25 cellular contexts compared by ENCODE assay signal in genomic region chr19:15397782-15398181, GRCh38. TPM values are rescaled to one million over a fixed set of nuclear protein-coding genes. Genes with fewer than 3 reads are reported as not detected.
DNase-seq lines count a peak whose midpoint lies in the region; ATAC-seq and TF ChIP-seq lines count a peak whose summit lies in the region.
"Had no signal": no experiment of that assay in that cellular context is flagged by ENCODE, and none has a peak within 500 bp of the region (broad histone marks: within the 10 kb centered on the region; RNA-seq: fewer than 3 reads in every experiment).

No MANE protein-coding gene starts in this region.

- H2AK5ac ChIP-seq in neuronal stem cell (ENCODE audit: low read depth, low read length) = no peak overlapping the region

- H3K14ac ChIP-seq in neuronal stem cell (ENCODE audit: low read length) = no peak overlapping the region

- H3K27ac ChIP-seq in neuronal stem cell (replicated peaks; ENCODE audit: low read length) = no peak overlapping the region
- H3K27ac ChIP-seq in effector memory CD4-positive, alpha-beta T cell (ENCODE audit: insufficient read depth, low read length, poor library complexity, severe bottlenecking) = no peak overlapping the region
- H3K27ac ChIP-seq: A549 had no signal

- TF ChIP-seq CTCF in GM10266 (IDR thresholded peaks at IDR 0.05; ENCODE audit: control insufficient read depth, insufficient read depth, low read depth, missing control alignments) (no peak), glutamatergic neuron (IDR thresholded peaks at IDR 0.05; ENCODE audit: partially characterized antibody, unreplicated experiment) (no peak)

- H3K4me3 ChIP-seq in neuronal stem cell (ENCODE audit: low read length in 2 of 2) = no peak overlapping the region
- no peak overlapping the region for H3K4me3 ChIP-seq in effector memory CD4-positive, alpha-beta T cell (ENCODE audit: insufficient read depth, low read depth, low read length, poor library complexity, severe bottlenecking)
- H3K4me3 ChIP-seq: A549, GM23338, HAP-1 had no signal

- CTCF ChIA-PET in activated naive CD4-positive, alpha-beta T cell treated with anti-CD3 and anti-CD28 coated beads for 36 hours (lab: Charles Lee) = interaction anchor here (0.5 kb wide), 1 partner anchor 56 kb away, joined by 3 read pairs; no protein-coding TSS in a partner anchor

- H3K9me3 ChIP-seq in neuronal stem cell (replicated peaks in 1 of 2; ENCODE audit: control insufficient read depth in 2 of 2, insufficient read depth in 1 of 2, low read depth in 1 of 2, low read length in 2 of 2) = no peaks in the 10 kb centered on the region
- H3K9me3 ChIP-seq in effector memory CD4-positive, alpha-beta T cell (ENCODE audit: control insufficient read depth, low read length) = no peaks in the 10 kb centered on the region
- H3K9me3 ChIP-seq: A549, HAP-1 had no signal

- H3K4me1 ChIP-seq in neuronal stem cell (ENCODE audit: control insufficient read depth in 2 of 2, insufficient read depth in 1 of 2, low read depth in 1 of 2, low read length in 2 of 2) = no peaks in the 10 kb centered on the region
- no peaks in the 10 kb centered on the region for H3K4me1 ChIP-seq in effector memory CD4-positive, alpha-beta T cell (ENCODE audit: control insufficient read depth, insufficient read depth, low read length, poor library complexity, severe bottlenecking)
- H3K4me1 ChIP-seq: HAP-1 had no signal

- peak overlapping the region; percentile 25 for H3K27ac Mint-ChIP-seq in glutamatergic neuron (ENCODE audit: unreplicated experiment)
- peak overlapping the region; percentile 38 for H3K27ac Mint-ChIP-seq in stimulated activated naive B cell treated with anti-CD40 and anti-IgM and Interleukin-4, amounts not matched to agents 10 μg/mL and 1 μg/mL and 100 μg/mL, for 72 hours
- no peak overlapping the region for H3K27ac Mint-ChIP-seq in activated naive CD4-positive, alpha-beta T cell treated with anti-CD3 and anti-CD28 coated beads for 36 hours
- H3K27ac Mint-ChIP-seq: GM23338 had no signal

- H3K4ac ChIP-seq in neuronal stem cell (ENCODE audit: low read length) = no peak overlapping the region

- intact Hi-C loops in activated naive CD4-positive, alpha-beta T cell treated with anti-CD3 and anti-CD28 coated beads for 36 hours (cut with micrococcal nuclease) = no loop called here

- no peak overlapping the region for H2BK120ac ChIP-seq in neuronal stem cell (ENCODE audit: low read depth, low read length)

- H3K27me3 ChIP-seq in neuronal stem cell (ENCODE audit: control insufficient read depth in 3 of 3, insufficient read depth in 3 of 3, low read depth in 1 of 3, low read length in 3 of 3) = no peaks in the 10 kb centered on the region
- H3K27me3 ChIP-seq in effector memory CD4-positive, alpha-beta T cell (replicated peaks; ENCODE audit: control insufficient read depth, insufficient read depth, low read length, poor library complexity, severe bottlenecking) = no peaks in the 10 kb centered on the region

- no peak for ATAC-seq in stimulated activated naive B cell treated with anti-CD40 and anti-IgM and Interleukin-4, amounts not matched to agents 10 μg/mL and 1 μg/mL and 100 μg/mL, for 72 hours (replicated peaks)
- no peak for ATAC-seq in GM19452 (IDR thresholded peaks at IDR 0.05; ENCODE audit: unreplicated experiment)
- ATAC-seq: A549, GM23338 had no signal

- H3K27me3 Mint-ChIP-seq in glutamatergic neuron (ENCODE audit: unreplicated experiment) = peaks cover 21% of the 10 kb centered on the region
- no peaks in the 10 kb centered on the region for H3K27me3 Mint-ChIP-seq in stimulated activated naive B cell treated with anti-CD40 and anti-IgM and Interleukin-4, amounts not matched to agents 10 μg/mL and 1 μg/mL and 100 μg/mL, for 72 hours
- no peaks in the 10 kb centered on the region for H3K27me3 Mint-ChIP-seq in activated naive CD4-positive, alpha-beta T cell treated with anti-CD3 and anti-CD28 coated beads for 36 hours (ENCODE audit: low read depth)
- H3K27me3 Mint-ChIP-seq: CD8-positive, alpha-beta memory T cell had no signal

- no peak overlapping the region for H2AFZ ChIP-seq in neuronal stem cell (ENCODE audit: low read length)
- H2AFZ ChIP-seq: GM23338 had no signal

- H3K36me3 ChIP-seq in neuronal stem cell (replicated peaks in 1 of 2; ENCODE audit: control insufficient read depth in 2 of 2, insufficient read depth in 2 of 2, low read length in 2 of 2) = peaks cover 61 to 94% of the 10 kb centered on the region in 2 donors
- peaks cover 80% of the 10 kb centered on the region for H3K36me3 ChIP-seq in effector memory CD4-positive, alpha-beta T cell (ENCODE audit: control insufficient read depth, insufficient read depth, low read length)

- peak overlapping the region; percentile 51 for H3K9ac ChIP-seq in neuronal stem cell (ENCODE audit: low read depth, low read length, poor library complexity)

- H2BK5ac ChIP-seq in neuronal stem cell (ENCODE audit: low read length) = no peak overlapping the region

- no peak overlapping the region for H2BK12ac ChIP-seq in neuronal stem cell (ENCODE audit: low read length)

- peak; percentile 8 for DNase-seq in GM10266 (ENCODE audit: extremely low spot score)
- no peak for DNase-seq in glutamatergic neuron
- DNase-seq in neuronal stem cell (ENCODE audit: low spot score) = no peak
- no peak for DNase-seq in stimulated activated naive B cell treated with anti-CD40 and anti-IgM and Interleukin-4, amounts not matched to agents 10 μg/mL and 1 μg/mL and 100 μg/mL, for 72 hours
- no peak for DNase-seq in activated naive CD4-positive, alpha-beta T cell treated with anti-CD3 and anti-CD28 coated beads for 36 hours
- no peak for DNase-seq in effector memory CD4-positive, alpha-beta T cell
- DNase-seq: CD8-positive, alpha-beta memory T cell; DMS 273 treated with DMSO at 0.1 percent for 48 hours; DMS79; GF-D8; NCI-H1048; NCI-H1417; NCI-H1694 treated with DMSO at 0.1 percent for 48 hours; NCI-H2081 treated with DMSO at 0.1 percent for 48 hours; NCI-H2171; NCI-H226; NCI-H510A; NCI-H69; RPMI8226; SHP77 had no signal

- H3K4me3 Mint-ChIP-seq in glutamatergic neuron (ENCODE audit: unreplicated experiment) = no peak overlapping the region
- no peak overlapping the region for H3K4me3 Mint-ChIP-seq in stimulated activated naive B cell treated with anti-CD40 and anti-IgM and Interleukin-4, amounts not matched to agents 10 μg/mL and 1 μg/mL and 100 μg/mL, for 72 hours
- H3K4me3 Mint-ChIP-seq in activated naive CD4-positive, alpha-beta T cell treated with anti-CD3 and anti-CD28 coated beads for 36 hours = no peak overlapping the region
- H3K4me3 Mint-ChIP-seq: CD14-positive monocyte; CD8-positive, alpha-beta memory T cell; GM23338 had no signal

- no peak overlapping the region for H4K8ac ChIP-seq in neuronal stem cell (ENCODE audit: low read depth, low read length)

- H3K9me3 Mint-ChIP-seq in glutamatergic neuron (ENCODE audit: unreplicated experiment) = peaks cover 19% of the 10 kb centered on the region
- no peaks in the 10 kb centered on the region for H3K9me3 Mint-ChIP-seq in stimulated activated naive B cell treated with anti-CD40 and anti-IgM and Interleukin-4, amounts not matched to agents 10 μg/mL and 1 μg/mL and 100 μg/mL, for 72 hours
- no peaks in the 10 kb centered on the region for H3K9me3 Mint-ChIP-seq in activated naive CD4-positive, alpha-beta T cell treated with anti-CD3 and anti-CD28 coated beads for 36 hours
- H3K9me3 Mint-ChIP-seq: CD14-positive monocyte; CD8-positive, alpha-beta memory T cell; GM23338 had no signal

- H2BK15ac ChIP-seq in neuronal stem cell (ENCODE audit: low read length) = no peak overlapping the region

- H3K4me2 ChIP-seq in neuronal stem cell (ENCODE audit: insufficient read depth, low read length, poor library complexity, severe bottlenecking) = no peak overlapping the region
- H3K4me2 ChIP-seq: A549, GM23338 had no signal

- no peak overlapping the region for H3K18ac ChIP-seq in neuronal stem cell (ENCODE audit: low read length)

- H4K91ac ChIP-seq in neuronal stem cell (ENCODE audit: low read depth, low read length, poor library complexity) = no peak overlapping the region

- H3K23ac ChIP-seq in neuronal stem cell (ENCODE audit: low read depth, low read length, poor library complexity) = no peak overlapping the region

- H3K36me3 Mint-ChIP-seq in glutamatergic neuron (ENCODE audit: unreplicated experiment) = peaks cover 17% of the 10 kb centered on the region
- H3K36me3 Mint-ChIP-seq in stimulated activated naive B cell treated with anti-CD40 and anti-IgM and Interleukin-4, amounts not matched to agents 10 μg/mL and 1 μg/mL and 100 μg/mL, for 72 hours = peaks cover 56 to 60% of the 10 kb centered on the region in 2 donors
- H3K36me3 Mint-ChIP-seq in activated naive CD4-positive, alpha-beta T cell treated with anti-CD3 and anti-CD28 coated beads for 36 hours (ENCODE audit: low read depth) = peaks cover 26% of the 10 kb centered on the region

- peaks cover 23% of the 10 kb centered on the region for H3K79me1 ChIP-seq in neuronal stem cell (ENCODE audit: low read depth, low read length)

- no CpG with 5 or more reads among the region's 11 CpGs for WGBS in neuronal stem cell (ENCODE audit: extremely low coverage in 2 of 2, insufficient read length in 2 of 2, insufficient replicate concordance in 1 of 2), 2 donors

- H3K4me1 Mint-ChIP-seq in glutamatergic neuron (ENCODE audit: low read depth, unreplicated experiment) = peaks cover 22% of the 10 kb centered on the region
- peaks cover 10% of the 10 kb centered on the region in 2 donors for H3K4me1 Mint-ChIP-seq in stimulated activated naive B cell treated with anti-CD40 and anti-IgM and Interleukin-4, amounts not matched to agents 10 μg/mL and 1 μg/mL and 100 μg/mL, for 72 hours
- peaks cover 3% of the 10 kb centered on the region for H3K4me1 Mint-ChIP-seq in activated naive CD4-positive, alpha-beta T cell treated with anti-CD3 and anti-CD28 coated beads for 36 hours (ENCODE audit: low read depth)
- H3K4me1 Mint-ChIP-seq: CD14-positive monocyte, GM23338 had no signal

RNA-seq across cellular contexts. Expression of gene AKAP8, which starts 18.2 kb away (rescaled TPM):
- 28.9 TPM for total RNA-seq in glutamatergic neuron (ENCODE audit: unreplicated experiment)
- polyA plus RNA-seq in neuronal stem cell (2013, experiment 1 of 2) = 15.0 TPM
- 15.2 TPM for polyA plus RNA-seq in neuronal stem cell (2013, experiment 2 of 2)
- total RNA-seq in activated naive CD4-positive, alpha-beta T cell treated with anti-CD3 and anti-CD28 coated beads for 36 hours = 10 to 100 TPM; 27.1 to 30.3 TPM

RNA-seq across cellular contexts. Expression of gene AKAP8L, which starts 21.0 kb away (rescaled TPM):
- total RNA-seq in glutamatergic neuron (ENCODE audit: unreplicated experiment) = 354 TPM
- 180 TPM for polyA plus RNA-seq in neuronal stem cell (2013, experiment 1 of 2)
- polyA plus RNA-seq in neuronal stem cell (2013, experiment 2 of 2) = 175 TPM
- 100 to 1,000 TPM; 127 to 140 TPM for total RNA-seq in activated naive CD4-positive, alpha-beta T cell treated with anti-CD3 and anti-CD28 coated beads for 36 hours

RNA-seq across cellular contexts. Expression of gene WIZ, which starts 52.0 kb away (rescaled TPM):
- 106 TPM for total RNA-seq in glutamatergic neuron (ENCODE audit: unreplicated experiment)
- 35.1 TPM for polyA plus RNA-seq in neuronal stem cell (2013, experiment 1 of 2)
- polyA plus RNA-seq in neuronal stem cell (2013, experiment 2 of 2) = 35.0 TPM
- 10 to 100 TPM; 16.5 to 16.7 TPM for total RNA-seq in activated naive CD4-positive, alpha-beta T cell treated with anti-CD3 and anti-CD28 coated beads for 36 hours
